10 cellular contexts compared by ENCODE assay signal in genomic region chr5:64594601-64595518, GRCh38.
DNase-seq lines count a peak whose midpoint lies in the region; ATAC-seq, FAIRE-seq and TF ChIP-seq lines count a peak whose summit lies in the region.
"Had no signal": no experiment of that assay in that cellular context is flagged by ENCODE, and none has a peak within 500 bp of the region (broad histone marks: within the 10 kb centered on the region; RNA-seq: fewer than 3 reads in every experiment).

No MANE protein-coding gene starts in this region.

- TF ChIP-seq RAD21 in HepG2 (CRISPR knock-in tag; IDR thresholded peaks at IDR 0.05): no peak

- WGBS in HepG2 (ENCODE audit: low lambda C conversion rate): 8% methylated on average over 5 of the region's 5 CpGs
- WGBS in pancreas, 2 donors: 58 to 59% methylated on average over 5 of the region's 5 CpGs

- H3K79me2 ChIP-seq in HepG2 (ENCODE audit: insufficient read depth, low read length): no peaks in the 10 kb centered on the region

- no peak overlapping the region for H3K4me3 ChIP-seq in cardiac fibroblast (replicated peaks in 1 of 2; ENCODE audit: low read depth in 2 of 2, low read length in 2 of 2)
- no peak overlapping the region for H3K4me3 ChIP-seq in HepG2 (replicated peaks in 1 of 3; ENCODE audit: insufficient read depth in 1 of 3, low read depth in 2 of 3, low read length in 3 of 3)
- no peak overlapping the region for H3K4me3 ChIP-seq in pancreas

- peak; percentile 26 for TF ChIP-seq CTCF in cardiac fibroblast (IDR thresholded peaks at IDR 0.05; ENCODE audit: low read depth, low read length)
- TF ChIP-seq CTCF in HepG2 (CRISPR knock-in tag; IDR thresholded peaks at IDR 0.05): no peak
- no peak for TF ChIP-seq CTCF in pancreas (IDR thresholded peaks at IDR 0.05)

- no peak overlapping the region for H3K9ac ChIP-seq in HepG2 (ENCODE audit: insufficient read depth, low read depth, low read length)

- H3K27ac ChIP-seq in HepG2 (ENCODE audit: extremely low read length, insufficient read depth, low read length) (no peak overlapping the region), pancreas (no peak overlapping the region)

- no peak overlapping the region for H2AFZ ChIP-seq in HepG2 (ENCODE audit: low read length)

- intact Hi-C loops in HepG2 (cut with micrococcal nuclease; ENCODE audit: unreplicated experiment) (no loop called here), pancreas (cut with DNase I) (no loop called here)

- H3K9me3 ChIP-seq in HepG2 (ENCODE audit: low read length) (no peaks in the 10 kb centered on the region), pancreas (no peaks in the 10 kb centered on the region)

- H3K36me3 ChIP-seq in HepG2 (replicated peaks in 1 of 2; ENCODE audit: control insufficient read depth in 1 of 2, insufficient read depth in 2 of 2, low read length in 2 of 2) (no peaks in the 10 kb centered on the region), pancreas (no peaks in the 10 kb centered on the region)

- no peak for FAIRE-seq in HepG2 (lab: Jason Lieb, UNC)
- no peak for FAIRE-seq in pancreas (lab: Jason Lieb, UNC)
- FAIRE-seq: keratinocyte had no signal

- DNase-seq in COR-L47 (lab: John Stamatoyannopoulos, UW) (peak; percentile 44), HuH-7 (ENCODE audit: low spot score) (peak; percentile 7), cardiac fibroblast (ENCODE audit: low read depth in 2 of 2) (peak; percentile 9 to 10), HepG2 (ENCODE audit: low spot score) (no peak), pancreas (no peak), medulla oblongata (ENCODE audit: extremely low spot score) (no peak)
- no peak for DNase-seq in stimulated activated CD4-positive, alpha-beta T cell treated with anti-CD3 and anti-CD28 coated beads, Interleukin-4, amount 100 ng/mL, for 1 hour
- DNase-seq: SIG-M5 had no signal

- BruUV-seq in HepG2 (replicated peaks; lab: Mats Ljungman, UMichigan): no TSS peak

- in situ Hi-C loops in HepG2 (cut with HindIII; ENCODE audit: extremely low pct_ligation_motif_present, low pct_unique_long_range_greater_than_20kb): no loop called here

- POLR2A ChIA-PET in HepG2 (lab: Yijun Ruan, JAX): no interaction called here

- peak; percentile 96 for ATAC-seq in HepG2
- no peak for ATAC-seq in pancreas
- no peak for ATAC-seq in HG03135 (IDR thresholded peaks at IDR 0.05; ENCODE audit: unreplicated experiment)

- CTCF ChIA-PET in HepG2 (lab: Yijun Ruan, JAX; ENCODE audit: low intra/inter-chr PET ratio, low total read pairs): no interaction called here

- H3K27me3 ChIP-seq in HepG2 (ENCODE audit: control insufficient read depth in 1 of 2, insufficient read depth in 2 of 2, low read length in 2 of 2) (no peaks in the 10 kb centered on the region), pancreas (no peaks in the 10 kb centered on the region)

- TF ChIP-seq POLR2A in HepG2 (IDR thresholded peaks at IDR 0.05; ENCODE audit: insufficient read depth in 1 of 2, low read depth in 2 of 2, low read length in 2 of 2): no peak

- H3K4me1 ChIP-seq in HepG2 (ENCODE audit: insufficient read depth, low read length): no peaks in the 10 kb centered on the region
- no peaks in the 10 kb centered on the region for H3K4me1 ChIP-seq in pancreas

- H4K20me1 ChIP-seq in HepG2 (ENCODE audit: insufficient read depth, low read length): no peaks in the 10 kb centered on the region

- H3K4me2 ChIP-seq in HepG2 (ENCODE audit: low read depth, low read length): no peak overlapping the region

- TF ChIP-seq EP300 in HepG2 (IDR thresholded peaks at IDR 0.05; ENCODE audit: low read depth in 2 of 2, low read length in 2 of 2) (no peak), HepG2 (CRISPR knock-in tag; IDR thresholded peaks at IDR 0.05; ENCODE audit: borderline replicate concordance) (no peak)

TF ChIP-seq in HepG2, 621 proteins besides CTCF, POLR2A, EP300 and RAD21:
- TF ChIP-seq TP53 (CRISPR knock-in tag; conservative IDR thresholded peaks at IDR 0.05) (no peak), ZFP1 (CRISPR knock-in tag; IDR thresholded peaks at IDR 0.05) (no peak), E2F2 (CRISPR knock-in tag; IDR thresholded peaks at IDR 0.05; ENCODE audit: borderline replicate concordance) (no peak), STAG1 (CRISPR knock-in tag; IDR thresholded peaks at IDR 0.05) (peak; percentile 6; the same call in 1 of the 2 replicates), MXD1 (CRISPR knock-in tag; IDR thresholded peaks at IDR 0.05) (no peak)

Comparison
In these comparisons a context has a peak if more than half of its experiments do, and no peak if none do; other contexts are left out.
1. DNase-seq: peak in COR-L47 (single experiment), HuH-7 (single experiment) and cardiac fibroblast (2 of 2); none in HepG2 (single experiment), pancreas (0 of 6), stimulated activated CD4-positive, alpha-beta T cell treated with anti-CD3 and anti-CD28 coated beads, Interleukin-4, amount 100 ng/mL, for 1 hour (single experiment) and medulla oblongata (single experiment).